Comparison of ENCODE assay signal across 8 cellular contexts in the genomic region with DNA sequence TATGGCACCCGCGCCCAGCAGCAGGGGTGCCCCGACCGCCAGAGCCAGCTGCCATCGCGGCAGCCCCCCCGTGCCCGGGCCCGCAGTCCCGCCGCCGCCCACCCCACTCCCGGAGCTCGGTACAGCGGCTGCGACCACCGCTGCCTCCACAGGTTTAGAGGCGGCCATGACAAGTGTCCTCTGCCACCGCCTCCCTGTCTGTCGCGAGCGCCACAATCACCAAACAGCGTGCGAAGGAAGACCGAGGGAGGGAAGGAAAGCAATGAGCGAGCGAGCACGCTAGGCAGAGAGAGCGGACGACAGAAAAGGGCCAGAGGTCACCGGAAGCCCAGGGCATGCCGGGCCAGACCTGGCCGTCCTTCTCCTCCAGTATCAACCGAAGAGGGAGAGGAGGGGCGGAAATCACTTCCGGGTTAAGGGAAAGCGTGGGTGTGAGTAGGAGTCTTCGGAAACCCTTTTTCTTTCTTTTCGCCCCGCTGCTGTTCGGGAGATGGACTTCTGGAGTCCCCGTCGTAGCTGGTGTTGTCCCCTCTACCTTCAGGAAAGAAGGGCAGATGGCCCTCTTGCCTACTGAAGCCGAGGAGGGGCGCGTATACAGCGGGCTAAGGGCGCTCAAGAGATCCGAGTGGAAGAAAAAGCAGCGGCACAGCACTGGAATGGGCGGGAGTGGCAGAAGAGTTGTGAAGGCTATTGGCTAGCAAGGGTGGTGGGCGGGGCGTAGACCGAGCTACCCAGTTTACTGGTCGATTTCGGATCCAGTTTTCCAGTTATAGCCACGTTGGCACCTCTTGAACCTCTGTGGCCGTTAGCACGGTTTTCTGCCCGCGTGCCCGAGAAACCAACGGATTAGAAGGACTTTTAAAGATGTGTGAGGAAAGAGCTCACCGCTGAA. TPM values are rescaled to one million over a fixed set of nuclear protein-coding genes. Genes with fewer than 3 reads are reported as not detected.
A peak's percentile ranks its signal among the peaks of the same experiment; 100 is the strongest.
DNase-seq lines count a peak whose midpoint lies in the region; ATAC-seq, FAIRE-seq and TF ChIP-seq lines count a peak whose summit lies in the region.

A gene with protein sequence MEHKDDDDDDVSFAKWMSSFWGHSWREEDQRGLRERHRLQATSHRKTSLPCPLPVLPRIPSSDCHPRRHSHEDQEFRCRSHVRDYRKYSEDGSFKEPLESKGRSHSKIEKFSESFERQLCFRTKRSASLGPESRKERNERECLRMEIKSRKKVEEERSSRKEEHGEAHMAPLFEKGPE (plus strand): TSS at position 758 of the 892 bp plus-strand sequence. CDS start 28,191 bp downstream, outside the sequence.
A gene (minus strand): TSS at position 308 of the 892 bp plus-strand sequence. CDS start 140 bp downstream, at position 168.

- H2AFZ ChIP-seq in H1 (ENCODE audit: low read length), result peak within 1 kb of the TSS; percentile 93

- no peak for TF ChIP-seq EP300 in H1 (IDR thresholded peaks at IDR 0.05; ENCODE audit: borderline replicate concordance in 1 of 2, low read depth in 2 of 2, low read length in 2 of 2)

- H3K23ac ChIP-seq in H1 (ENCODE audit: insufficient read length), result no peak within 1 kb of the TSS

- H2AK5ac ChIP-seq in H1 (ENCODE audit: low read depth, low read length), result no peak within 1 kb of the TSS; the same call in 1 of the 2 replicates

- 0 out of 2 replicates have a peak within 1 kb of the TSS, but pooled peaks have one; percentile 53 for H2BK15ac ChIP-seq in H1 (ENCODE audit: low read length)

- peaks cover 0 to 3% (median under 1%) of the 10 kb centered on the region in 4 experiments; a peak in 2 of 7 replicates for H3K4me1 ChIP-seq in H1 (replicated peaks in 1 of 4; ENCODE audit: control insufficient read depth in 3 of 4, insufficient read depth in 4 of 4, low read length in 3 of 4)

- H3K23me2 ChIP-seq in H1 (ENCODE audit: low read depth, low read length), result peaks cover 16% of the 10 kb centered on the region

- H2BK20ac ChIP-seq in H1 (ENCODE audit: low read length), result no peak within 1 kb of the TSS

- peak within 1 kb of the TSS; percentile 74 to 97 (median 94) for H3K9ac ChIP-seq in H1 (replicated peaks in 1 of 4; ENCODE audit: extremely low read depth in 1 of 4, low read depth in 3 of 4, low read length in 3 of 4)

- peak within 1 kb of the TSS; percentile 98 for H4K8ac ChIP-seq in H1 (ENCODE audit: extremely low read depth, insufficient read depth, low read length)

- H3K27me3 Mint-ChIP-seq in memory B cell, result no peaks in the 10 kb centered on the region

- peak within 1 kb of the TSS; percentile 98 for H3K4me3 Mint-ChIP-seq in memory B cell

- peak within 1 kb of the TSS; percentile 99 for H3K18ac ChIP-seq in H1 (ENCODE audit: extremely low read depth, low read length)

- ATAC-seq in GM21367 (IDR thresholded peaks at IDR 0.05; ENCODE audit: unreplicated experiment) (peak; percentile 86), memory B cell (ENCODE audit: low read depth) (peak; percentile 85)

- no peak within 1 kb of the TSS for H2BK120ac ChIP-seq in H1 (replicated peaks; ENCODE audit: low read depth, low read length)

- TF ChIP-seq POLR2A in H1 (IDR thresholded peaks at IDR 0.05; ENCODE audit: control extremely low read depth in 1 of 2, low read depth in 2 of 2, low read length in 2 of 2), result peak; percentile 88 to 94

- peaks cover 17 to 83% of the 10 kb centered on the region in 2 experiments for H3K79me2 ChIP-seq in H1 (ENCODE audit: control insufficient read depth in 1 of 2, insufficient read depth in 2 of 2, low read length in 2 of 2)

- H3K4me2 ChIP-seq in H1 (ENCODE audit: insufficient read depth in 1 of 2, low read depth in 2 of 2, low read length in 2 of 2), result peak within 1 kb of the TSS; percentile 91 to 92

- DNase-seq in COLO829 (ENCODE audit: low spot score) (peak; percentile 92), HT1080 (ENCODE audit: low read depth) (peak; percentile 97), NOMO-1 (lab: John Stamatoyannopoulos, UW; ENCODE audit: unreplicated experiment in 2 of 2) (peak; percentile 90 to 94), H1 (ENCODE audit: low read depth in 1 of 2, low spot score in 2 of 2) (peak; percentile 90 to 93), memory B cell (ENCODE audit: low spot score in 2 of 2) (peak; percentile 82 to 83)
- peak; percentile 81 to 89 (median 83) for DNase-seq in activated CD8-positive, alpha-beta memory T cell treated with anti-CD3 and anti-CD28 coated beads for 48 hours (ENCODE audit: low read depth in 2 of 3, low spot score in 2 of 3)
- DNase-seq in stimulated activated CD8-positive, alpha-beta memory T cell treated with anti-CD3 and anti-CD28 coated beads, Interleukin-12 subunit alpha, Interleukin-12 subunit beta, amount 100 ng/mL, for 1 hour (ENCODE audit: low read depth), result peak; percentile 90

- H3K36me3 Mint-ChIP-seq in memory B cell, result peaks cover 5% of the 10 kb centered on the region

- H3K56ac ChIP-seq in H1 (replicated peaks; ENCODE audit: insufficient read length, low read depth, low read length), result peak within 1 kb of the TSS; percentile 87

- peak within 1 kb of the TSS; percentile 95 for H3K27ac ChIP-seq in H1 (ENCODE audit: low read depth, low read length)

- H3K9me3 ChIP-seq in H1 (ENCODE audit: insufficient read depth in 2 of 2, low read depth in 1 of 2, low read length in 1 of 2), result no peaks in the 10 kb centered on the region

- no peaks in the 10 kb centered on the region for H3K9me3 Mint-ChIP-seq in memory B cell

- peak; percentile 80 for FAIRE-seq in H1 (lab: Jason Lieb, UNC)

- H3K4me3 ChIP-seq in H1 (ENCODE audit: extremely low read depth in 1 of 4, insufficient read depth in 2 of 4, low read depth in 3 of 4, low read length in 4 of 4), result peak within 1 kb of the TSS; percentile 59 to 96 (median 84)

- POLR2A ChIA-PET in H1 (lab: Charles Lee; ENCODE audit: partially characterized antibody), result interaction anchor here (0.6 to 5.9 kb wide), 30 partner anchors 9 to 1176 kb away, joined by 3 to 58 read pairs (median 4); a partner anchor contains a TSS

- peaks cover 12 to 17% of the 10 kb centered on the region in 2 experiments for H4K20me1 ChIP-seq in H1 (replicated peaks in 1 of 2; ENCODE audit: control insufficient read depth in 1 of 2, insufficient read depth in 2 of 2, low read length in 2 of 2)

- peak within 1 kb of the TSS; percentile 91 for H3K27ac Mint-ChIP-seq in memory B cell

- peak within 1 kb of the TSS; percentile 92 for H4K91ac ChIP-seq in H1 (replicated peaks; ENCODE audit: insufficient read length, low read length)

- TF ChIP-seq RAD21 in H1 (IDR thresholded peaks at IDR 0.05 in 1 of 2, conservative IDR thresholded peaks at IDR 0.05 in 1 of 2; ENCODE audit: low read depth in 2 of 2, low read length in 2 of 2), result no peak

- peaks cover 21% of the 10 kb centered on the region for H3K4me1 Mint-ChIP-seq in memory B cell

- no peaks in the 10 kb centered on the region for H3K79me1 ChIP-seq in H1 (ENCODE audit: low read depth, low read length)

- WGBS in H1 (ENCODE audit: extremely low coverage in 1 of 2, insufficient coverage in 1 of 2, insufficient read length in 1 of 2, insufficient replicate concordance in 2 of 2, low coverage in 1 of 2, low lambda C conversion rate in 2 of 2, missing lambda C conversion rate in 1 of 2), 2 experiments, result 1% methylated on average over 46 of the region's 64 CpGs; no CpG with 5 or more reads in 1 of the 2 experiments

- peak within 1 kb of the TSS; percentile 18; the same call in 1 of the 2 replicates for H2BK12ac ChIP-seq in H1 (ENCODE audit: low read depth, low read length)

- H2BK5ac ChIP-seq in H1 (ENCODE audit: low read depth, low read length), result peak within 1 kb of the TSS; percentile 81

- no peaks in the 10 kb centered on the region; a peak in 1 of 8 replicates for H3K36me3 ChIP-seq in H1 (ENCODE audit: control insufficient read depth in 2 of 4, insufficient read depth in 4 of 4, low read length in 3 of 4)

- H3K14ac ChIP-seq in H1 (ENCODE audit: insufficient read length), result no peak within 1 kb of the TSS

- no peak for TF ChIP-seq CTCF in H1 (IDR thresholded peaks at IDR 0.05; ENCODE audit: control extremely low read depth in 1 of 3, insufficient read depth in 1 of 3, low read depth in 1 of 3, low read length in 3 of 3)

- no peaks in the 10 kb centered on the region for H3K27me3 ChIP-seq in H1 (replicated peaks in 1 of 4; ENCODE audit: control insufficient read depth in 3 of 4, extremely low read depth in 1 of 4, insufficient read depth in 3 of 4, low read length in 3 of 4)

- CTCF ChIA-PET in H1 (lab: Charles Lee; ENCODE audit: partially characterized antibody), result interaction anchor here (0.6 to 2.3 kb wide), 8 partner anchors 10 to 569 kb away, joined by 3 to 7 read pairs (median 4); no protein-coding TSS in a partner anchor

- peak within 1 kb of the TSS; percentile 99 for H4K5ac ChIP-seq in H1 (ENCODE audit: insufficient read length, low read depth, low read length)

- H3K4ac ChIP-seq in H1 (replicated peaks; ENCODE audit: insufficient read length, low read depth, low read length), result peak within 1 kb of the TSS; percentile 32

TF ChIP-seq in H1, 55 proteins besides CTCF, POLR2A, EP300 and RAD21 (continues in another document):
- TF ChIP-seq POLR2AphosphoS5 (IDR thresholded peaks at IDR 0.05; ENCODE audit: low read depth, low read length), result peak; percentile 82

RNA-seq across cellular contexts. Expression of the first gene that starts in this region (rescaled TPM):
- 5.2 and 6.7 TPM in 2 replicates for total RNA-seq in HT1080 (2014; rRNA removed; shearing (Covaris generic))
- 6.5 and 6.6 TPM in 2 replicates for polyA plus RNA-seq in HT1080 (2015; cell fraction: cytosol; rRNA removed)
- 2.4 and 3.3 TPM in 2 replicates for polyA plus RNA-seq in HT1080 (2015; cell fraction: nucleus; rRNA removed)
- 8.0 and 8.7 TPM in 2 replicates for total RNA-seq in H1 (2021; fragmentation: NEBNext Ultra II Directional; extraction: Animal tissue kit (Norgen Biotek cat#: 25700))
- 6.6 and 7.8 TPM in 2 replicates for polyA plus RNA-seq in H1 (2011; rRNA removed)
- 10.4 TPM for polyA plus RNA-seq in H1 (2011; cell fraction: cytosol; rRNA removed)
- 5.7 TPM for polyA plus RNA-seq in H1 (2011; cell fraction: nucleus; rRNA removed)
- 5.6 to 6.8 TPM (median 6.1 TPM) in 4 replicates for polyA plus RNA-seq in H1 (2012, experiment 1 of 2)
- polyA plus RNA-seq in H1 (2012, experiment 2 of 2), result 1.7 TPM
- polyA plus RNA-seq in H1 (2013, experiment 1 of 2), result 7.4 TPM
- 6.5 TPM for polyA plus RNA-seq in H1 (2013, experiment 2 of 2)
- polyA minus RNA-seq in H1 (2011; rRNA and poly(A)+ RNA removed), result 10.8 and 13.4 TPM in 2 replicates
- 5.1 TPM for polyA minus RNA-seq in H1 (2011; cell fraction: cytosol; rRNA and poly(A)+ RNA removed)
- polyA minus RNA-seq in H1 (2011; cell fraction: nucleus; rRNA and poly(A)+ RNA removed), result 23.6 TPM

RNA-seq across cellular contexts. Expression of the second gene that starts in this region (rescaled TPM):
- 76.4 and 79.5 TPM in 2 replicates for total RNA-seq in HT1080 (2014; rRNA removed; shearing (Covaris generic))
- 61.0 and 79.2 TPM in 2 replicates for polyA plus RNA-seq in HT1080 (2015; cell fraction: cytosol; rRNA removed)
- polyA plus RNA-seq in HT1080 (2015; cell fraction: nucleus; rRNA removed), result 83.9 and 91.6 TPM in 2 replicates
- 51.2 and 52.1 TPM in 2 replicates for total RNA-seq in H1 (2021; fragmentation: NEBNext Ultra II Directional; extraction: Animal tissue kit (Norgen Biotek cat#: 25700))
- 7.5 and 10.9 TPM in 2 replicates for polyA plus RNA-seq in H1 (2011; rRNA removed)
- 18.0 TPM for polyA plus RNA-seq in H1 (2011; cell fraction: cytosol; rRNA removed)
- polyA plus RNA-seq in H1 (2011; cell fraction: nucleus; rRNA removed), result 8.2 TPM
- polyA plus RNA-seq in H1 (2012, experiment 1 of 2), result 20.1 to 37.0 TPM (median 24.4 TPM) in 4 replicates
- 5.4 TPM for polyA plus RNA-seq in H1 (2012, experiment 2 of 2)
- polyA plus RNA-seq in H1 (2013, experiment 1 of 2), result 26.4 TPM
- 26.1 TPM for polyA plus RNA-seq in H1 (2013, experiment 2 of 2)
- polyA minus RNA-seq in H1 (2011; rRNA and poly(A)+ RNA removed), result 25.5 and 31.4 TPM in 2 replicates
- 28.5 TPM for polyA minus RNA-seq in H1 (2011; cell fraction: cytosol; rRNA and poly(A)+ RNA removed)
- 28.7 TPM for polyA minus RNA-seq in H1 (2011; cell fraction: nucleus; rRNA and poly(A)+ RNA removed)

Comparison
In these comparisons a context has a peak if more than half of its experiments do, and no peak if none do; other contexts are left out.
1. Peak in every context shown above with its lines: DNase-seq, ATAC-seq, H3K4me3 ChIP-seq and H3K27ac ChIP-seq.